In genomic region chr9:94945191-94946144, GRCh38 we compare ENCODE assay signal across 8 cellular contexts.
A peak's percentile ranks its signal among the peaks of the same experiment; 100 is the strongest.
DNase-seq lines count a peak whose midpoint lies in the region; ATAC-seq, FAIRE-seq and TF ChIP-seq lines count a peak whose summit lies in the region.

No MANE protein-coding gene starts in this region.

- no peak overlapping the region for H3K27ac ChIP-seq in K562 (ENCODE audit: extremely low read depth, low read depth, low read length)
- H3K27ac ChIP-seq in substantia nigra (ENCODE audit: low read depth, low read length, poor library complexity, severe bottlenecking): peak overlapping the region; percentile 10

- in situ Hi-C loops in K562 (cut with MboI): no loop called here

- FAIRE-seq in K562 (lab: Jason Lieb, UNC) (peak; percentile 81), islet of Langerhans (lab: Jason Lieb, UNC) (peak; percentile 81)

- H2AFZ ChIP-seq in K562 (ENCODE audit: low read depth, low read length): no peak overlapping the region

- peak; percentile 46 for DNase-seq in HT-29 (ENCODE audit: low spot score)
- DNase-seq in K562 (ENCODE audit: extremely low read depth in 1 of 4, low spot score in 3 of 4): peak in 3 of 4 experiments; percentile 25 to 57 (median 33)
- DNase-seq in substantia nigra (lab: John Stamatoyannopoulos, UW): peak in 14 of 49 donors; percentile 15 to 64 (median 37)
- no peak for DNase-seq in SIG-M5 treated with dmso at 0.1 percent for 504 hours (lab: John Stamatoyannopoulos, UW; ENCODE audit: unreplicated experiment)
- no peak for DNase-seq in mesothelial cell of epicardium (ENCODE audit: low spot score in 2 of 2, unreplicated experiment in 2 of 2)
- DNase-seq in activated T-cell treated with anti-CD3 and anti-CD28 coated beads, Interleukin-2, amount 50 U/mL, for 24 hours: no peak

- H4K20me1 ChIP-seq in K562 (replicated peaks; ENCODE audit: control insufficient read depth, insufficient read depth, low read length): no peaks in the 10 kb centered on the region

- no peak for TF ChIP-seq RAD21 in K562 (CRISPR knock-in tag; conservative IDR thresholded peaks at IDR 0.05 in 1 of 2, IDR thresholded peaks at IDR 0.05 in 1 of 2)

- no peak for TF ChIP-seq EP300 in K562 (IDR thresholded peaks at IDR 0.05; ENCODE audit: low read length)

- no peak overlapping the region for H3K27ac Mint-ChIP-seq in mesothelial cell of epicardium
- H3K27ac Mint-ChIP-seq in activated T-cell treated with anti-CD3 and anti-CD28 coated beads, Interleukin-2, amount 50 U/mL, for 24 hours: no peak overlapping the region

- H3K4me1 Mint-ChIP-seq in mesothelial cell of epicardium: peaks cover 26% of the 10 kb centered on the region
- peaks cover 17% of the 10 kb centered on the region for H3K4me1 Mint-ChIP-seq in activated T-cell treated with anti-CD3 and anti-CD28 coated beads, Interleukin-2, amount 50 U/mL, for 24 hours (ENCODE audit: low read depth)

- peaks cover 0 to 9% of the 10 kb centered on the region in 2 experiments; a peak in 2 of 5 replicates for H3K4me1 ChIP-seq in K562 (replicated peaks in 1 of 2; ENCODE audit: control insufficient read depth in 2 of 2, insufficient read depth in 2 of 2, low read length in 2 of 2)

- H3K9ac ChIP-seq in K562 (ENCODE audit: insufficient read depth in 1 of 2, low read depth in 2 of 2, low read length in 2 of 2): 0 out of 4 replicates have a peak overlapping the region, but pooled peaks of 1 of the 2 experiments have one; percentile 35

- no peak overlapping the region for H3K4me2 ChIP-seq in K562 (ENCODE audit: insufficient read depth, low read length)

- ATAC-seq in K562 (peak; percentile 55), HG02938 (IDR thresholded peaks at IDR 0.05; ENCODE audit: unreplicated experiment) (no peak)

- 0 out of 5 replicates have a peak, but pooled peaks cover 0 to 3% of the 10 kb centered on the region in 2 experiments for H3K27me3 ChIP-seq in K562 (ENCODE audit: control insufficient read depth in 2 of 2, insufficient read depth in 2 of 2, low read length in 2 of 2)

- no peaks in the 10 kb centered on the region for H3K27me3 Mint-ChIP-seq in mesothelial cell of epicardium (ENCODE audit: low read depth)
- H3K27me3 Mint-ChIP-seq in activated T-cell treated with anti-CD3 and anti-CD28 coated beads, Interleukin-2, amount 50 U/mL, for 24 hours: no peaks in the 10 kb centered on the region

- no peak overlapping the region for H3K4me3 Mint-ChIP-seq in mesothelial cell of epicardium
- H3K4me3 Mint-ChIP-seq in activated T-cell treated with anti-CD3 and anti-CD28 coated beads, Interleukin-2, amount 50 U/mL, for 24 hours: no peak overlapping the region

- TF ChIP-seq POLR2A in K562 (conservative IDR thresholded peaks at IDR 0.05): no peak

- intact Hi-C loops in K562 (cut with micrococcal nuclease): no loop called here

- BruUV-seq in K562 (replicated peaks; lab: Mats Ljungman, UMichigan): no TSS peak

- WGBS in K562 (ENCODE audit: insufficient coverage, low coverage, missing lambda C conversion rate): 29% methylated on average over 14 of the region's 14 CpGs

- H3K79me2 ChIP-seq in K562 (ENCODE audit: control insufficient read depth, insufficient read depth, low read length): no peaks in the 10 kb centered on the region

- H3K9me3 Mint-ChIP-seq in mesothelial cell of epicardium: peaks cover 3% of the 10 kb centered on the region
- H3K9me3 Mint-ChIP-seq in activated T-cell treated with anti-CD3 and anti-CD28 coated beads, Interleukin-2, amount 50 U/mL, for 24 hours: no peaks in the 10 kb centered on the region

- TF ChIP-seq CTCF in K562 (IDR thresholded peaks at IDR 0.05 in 2 of 3, conservative IDR thresholded peaks at IDR 0.05 in 1 of 3; ENCODE audit: insufficient read depth in 2 of 3, low read depth in 1 of 3, low read length in 3 of 3) (no peak), mesothelial cell of epicardium (IDR thresholded peaks at IDR 0.05; ENCODE audit: unreplicated experiment) (no peak)

- no peaks in the 10 kb centered on the region for H3K9me3 ChIP-seq in K562 (replicated peaks; ENCODE audit: control insufficient read depth, insufficient read depth, low read depth, low read length)

- CTCF ChIA-PET in K562 (lab: Yijun Ruan, JAX; ENCODE audit: low intra/inter-chr PET ratio): no interaction called here

- H3K36me3 Mint-ChIP-seq in mesothelial cell of epicardium: peaks cover 2% of the 10 kb centered on the region
- H3K36me3 Mint-ChIP-seq in activated T-cell treated with anti-CD3 and anti-CD28 coated beads, Interleukin-2, amount 50 U/mL, for 24 hours (ENCODE audit: low read depth): peaks cover 2% of the 10 kb centered on the region

- H3K4me3 ChIP-seq in K562: no peak overlapping the region

- no peaks in the 10 kb centered on the region for H3K9me1 ChIP-seq in K562 (ENCODE audit: control insufficient read depth, insufficient read depth, low read length)

- H3K36me3 ChIP-seq in K562 (ENCODE audit: control insufficient read depth, insufficient read depth, low read length): no peaks in the 10 kb centered on the region

- POLR2A ChIA-PET in K562 (lab: Yijun Ruan, JAX): interaction anchor here (0.6 to 1.4 kb wide), 3 partner anchors 9 to 276 kb away, joined by 3 read pairs; no protein-coding TSS in a partner anchor

TF ChIP-seq in K562, 482 proteins besides CTCF, POLR2A, EP300 and RAD21 (continues in another document):
- TF ChIP-seq ATF7 (IDR thresholded peaks at IDR 0.05) (peak; percentile 32; the same call in 1 of the 2 replicates), ZC3H8 (IDR thresholded peaks at IDR 0.05) (no peak), CREM (IDR thresholded peaks at IDR 0.05; ENCODE audit: low read depth) (peak; percentile 48; the same call in 1 of the 2 replicates), BHLHE40 (IDR thresholded peaks at IDR 0.05; ENCODE audit: low read length) (peak; percentile 59), SMARCE1 (IDR thresholded peaks at IDR 0.05) (peak; percentile 41; the same call in 1 of the 2 replicates), TEAD2 (tag; IDR thresholded peaks at IDR 0.05) (no peak), L3MBTL2 (IDR thresholded peaks at IDR 0.05) (peak; percentile 85), ATF1 (CRISPR knock-in tag; IDR thresholded peaks at IDR 0.05) (no peak), ATF1 (tag; IDR thresholded peaks at IDR 0.05) (peak; percentile 35; the same call in 1 of the 2 replicates), STAT6 (CRISPR knock-in tag; IDR thresholded peaks at IDR 0.05) (no peak), NR1H2 (CRISPR knock-in tag; IDR thresholded peaks at IDR 0.05) (no peak), ARID1B (IDR thresholded peaks at IDR 0.05) (peak; percentile 67), ZNF507 (tag; conservative IDR thresholded peaks at IDR 0.05) (no peak), MAFK (IDR thresholded peaks at IDR 0.05; ENCODE audit: low read length) (peak; percentile 25; the same call in 1 of the 2 replicates), FOSL1 (tag; conservative IDR thresholded peaks at IDR 0.05) (peak; percentile 76), ERF (CRISPR knock-in tag; IDR thresholded peaks at IDR 0.05) (no peak), ATF3 (IDR thresholded peaks at IDR 0.05) (peak; percentile 91), ATF3 (CRISPR knock-in tag; conservative IDR thresholded peaks at IDR 0.05) (no peak), JUND (IDR thresholded peaks at IDR 0.05; ENCODE audit: borderline replicate concordance, low read depth, low read length) (peak; percentile 81), JUND (tag; IDR thresholded peaks at IDR 0.05; ENCODE audit: borderline replicate concordance, low read depth, low read length) (peak; percentile 80; the same call in 2 of the 3 replicates), NBN (IDR thresholded peaks at IDR 0.05; ENCODE audit: low read depth) (no peak), JUN (IDR thresholded peaks at IDR 0.05; ENCODE audit: borderline replicate concordance, low read depth, low read length) (peak; percentile 87), JUN (CRISPR knock-in tag; IDR thresholded peaks at IDR 0.05; ENCODE audit: borderline replicate concordance) (no peak), ETV6 (IDR thresholded peaks at IDR 0.05; ENCODE audit: borderline replicate concordance in 1 of 2, low read depth in 2 of 2, low read length in 1 of 2) (no peak), ETV6 (CRISPR knock-in tag; IDR thresholded peaks at IDR 0.05; ENCODE audit: borderline replicate concordance) (no peak), DPF2 (IDR thresholded peaks at IDR 0.05) (peak; percentile 54; the same call in 1 of the 2 replicates)

Comparison
In these comparisons a context has a peak if more than half of its experiments do, and no peak if none do; other contexts are left out.
1. DNase-seq: peak in HT-29 (single experiment) and K562 (3 of 4); none in SIG-M5 treated with dmso at 0.1 percent for 504 hours (single experiment), mesothelial cell of epicardium (0 of 2) and activated T-cell treated with anti-CD3 and anti-CD28 coated beads, Interleukin-2, amount 50 U/mL, for 24 hours (single experiment).